In genomic region chr9:26682041-26682440, GRCh38 we compare ENCODE assay signal across 25 cellular contexts.
"Had no signal": no experiment of that assay in that cellular context is flagged by ENCODE, and none has a peak within 500 bp of the region (broad histone marks: within the 10 kb centered on the region; RNA-seq: fewer than 3 reads in every experiment).

No MANE protein-coding gene starts in this region.

- H3K27ac Mint-ChIP-seq: endodermal cell, mesothelial cell of epicardium, naive B cell had no signal

- H3K4me3 Mint-ChIP-seq: endodermal cell, mesothelial cell of epicardium, naive B cell had no signal

- H3K4me1 Mint-ChIP-seq: mesothelial cell of epicardium, naive B cell had no signal

- DNase-seq: dermis blood vessel endothelial cell; dorsolateral prefrontal cortex; effector CD4-positive, alpha-beta T cell; effector memory CD4-positive, alpha-beta T cell; endodermal cell; erythroblast; esophagus squamous epithelium; foreskin fibroblast; foreskin melanocyte; gastrocnemius medialis; glutamatergic neuron; head of caudate nucleus; heart right ventricle; hippocampal formation; left cardiac atrium; left lung; left ventricle myocardium superior; lower lobe of right lung; mesenchymal stem cell; mucosa of descending colon; naive B cell had no signal

- H3K36me3 Mint-ChIP-seq: mesothelial cell of epicardium, naive B cell had no signal

- H3K27ac ChIP-seq: coronary artery, dorsolateral prefrontal cortex, epithelial cell of prostate, esophagus squamous epithelium, gastrocnemius medialis, heart right ventricle, left lung, lower lobe of right lung had no signal

- ATAC-seq: esophagus mucosa, gastrocnemius medialis, heart right ventricle, left cardiac atrium, left lung, left ventricle myocardium superior, lower lobe of right lung, mucosa of descending colon had no signal

- H3K9me3 Mint-ChIP-seq: endodermal cell, mesothelial cell of epicardium, naive B cell had no signal
